Comparison of ENCODE assay signal across 35 cellular contexts in genomic region chrX:104513162-104513561, GRCh38. TPM values are rescaled to one million over a fixed set of nuclear protein-coding genes. Genes with fewer than 3 reads are reported as not detected.
"Had no signal": no experiment of that assay in that cellular context is flagged by ENCODE, and none has a peak within 500 bp of the region (broad histone marks: within the 10 kb centered on the region; RNA-seq: fewer than 3 reads in every experiment).

No MANE protein-coding gene starts in this region.

- H3K36me3 ChIP-seq: MG63 had no signal

- H3K4me3 ChIP-seq: MG63 had no signal

- DNase-seq: Karpas-422, Kasumi-1, MG63, MM.1S, MV-4-11, NCI-H1048, NCI-H1092, NCI-H1092 treated with DMSO at 0.1 percent for 48 hours, NCI-H1105, NCI-H1105 treated with DMSO at 0.1 percent for 48 hours, NCI-H1417, NCI-H1417 treated with DMSO at 0.1 percent for 48 hours, NCI-H1436, NCI-H1436 treated with DMSO at 0.1 percent for 48 hours, NCI-H146, NCI-H1694, NCI-H1694 treated with DMSO at 0.1 percent for 48 hours, NCI-H187, NCI-H187 treated with DMSO at 0.1 percent for 48 hours, NCI-H1930, NCI-H2029, NCI-H2029 treated with DMSO at 0.1 percent for 48 hours, NCI-H2081, NCI-H2081 treated with DMSO at 0.1 percent for 48 hours, NCI-H2107, NCI-H2171, NCI-H2171 treated with DMSO at 0.1 percent for 48 hours, NCI-H2227 treated with DMSO at 0.1 percent for 48 hours, NCI-H226, NCI-H345, NCI-H446, NCI-H446 treated with DMSO at 0.1 percent for 48 hours, NCI-H510A, NCI-H510A treated with DMSO at 0.1 percent for 48 hours had no signal

- H3K9me3 ChIP-seq: MG63 had no signal

- H3K27me3 ChIP-seq: MG63 had no signal

RNA-seq across cellular contexts. Expression of gene IL1RAPL2, which starts 52.8 kb away (rescaled TPM):
- total RNA-seq: M059J had no signal
